ENCODE assay signal across 25 cellular contexts in the genomic region with DNA sequence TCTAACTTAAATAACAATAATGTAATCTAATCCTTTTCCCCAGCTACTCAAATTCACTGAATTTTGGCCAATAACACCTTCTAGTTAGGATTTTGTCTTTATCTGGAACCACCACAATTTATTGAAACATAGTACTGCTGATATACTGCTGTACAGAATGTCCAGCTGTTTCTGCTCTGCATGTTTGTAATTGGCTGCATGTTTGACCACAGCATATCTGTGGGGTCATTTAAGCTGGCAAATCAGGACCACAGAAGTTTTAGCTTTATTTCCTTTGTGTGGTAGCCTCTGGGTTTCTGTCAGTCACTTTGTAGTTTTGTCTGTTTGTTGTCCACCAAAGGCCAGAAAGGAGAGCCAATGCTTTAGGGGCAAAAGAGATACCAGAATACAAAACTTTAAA. TPM values are rescaled to one million over a fixed set of nuclear protein-coding genes. Genes with fewer than 3 reads are reported as not detected.
DNase-seq lines count a peak whose midpoint lies in the region; ATAC-seq, FAIRE-seq and TF ChIP-seq lines count a peak whose summit lies in the region.
"Had no signal": no experiment of that assay in that cellular context is flagged by ENCODE, and none has a peak within 500 bp of the region (broad histone marks: within the 10 kb centered on the region; RNA-seq: fewer than 3 reads in every experiment).

No MANE protein-coding gene starts in this region.

- TF ChIP-seq EP300 in sigmoid colon (IDR thresholded peaks at IDR 0.05) (no peak), HepG2 (IDR thresholded peaks at IDR 0.05; ENCODE audit: low read depth in 2 of 2, low read length in 2 of 2) (no peak), HepG2 (CRISPR knock-in tag; IDR thresholded peaks at IDR 0.05; ENCODE audit: borderline replicate concordance) (no peak)

- no peak overlapping the region for H3K4me3 ChIP-seq in astrocyte of the spinal cord (ENCODE audit: low read depth, low read length)
- no peak overlapping the region for H3K4me3 ChIP-seq in fibroblast of villous mesenchyme (ENCODE audit: low read depth, low read length)
- H3K4me3 ChIP-seq in sigmoid colon: no peak overlapping the region
- no peak overlapping the region for H3K4me3 ChIP-seq in HepG2 (replicated peaks in 1 of 3; ENCODE audit: insufficient read depth in 1 of 3, low read depth in 2 of 3, low read length in 3 of 3)
- H3K4me3 ChIP-seq: esophagus muscularis mucosa, lower lobe of right lung, SK-N-MC had no signal

- TF ChIP-seq RAD21 in HepG2 (CRISPR knock-in tag; IDR thresholded peaks at IDR 0.05): no peak

- H3K4me2 ChIP-seq in HepG2 (ENCODE audit: low read depth, low read length): no peak overlapping the region

- H3K4me3 Mint-ChIP-seq in activated naive CD8-positive, alpha-beta T cell: no peak overlapping the region
- no peak overlapping the region for H3K4me3 Mint-ChIP-seq in activated naive CD8-positive, alpha-beta T cell treated with anti-CD3 and anti-CD28 coated beads, Interleukin-2, amount 50 U/mL, for 24 hours
- H3K4me3 Mint-ChIP-seq in stimulated activated naive B cell treated with anti-CD40 and anti-IgM and Interleukin-4, amounts not matched to agents 10 μg/mL and 1 μg/mL and 100 μg/mL, for 72 hours: no peak overlapping the region
- H3K4me3 Mint-ChIP-seq: activated CD4-positive, alpha-beta T cell treated with anti-CD3 and anti-CD28 coated beads, Interleukin-2, amount 10 ng/mL, durations not matched to agents 7 days and 5 days; activated CD8-positive, alpha-beta memory T cell treated with anti-CD3 and anti-CD28 coated beads, Interleukin-2, amount 10 ng/mL, durations not matched to agents 7 days and 5 days; activated naive CD4-positive, alpha-beta T cell treated with anti-CD3 and anti-CD28 coated beads, Interleukin-2, amount 10 ng/mL, durations not matched to agents 7 days and 5 days; activated T-cell treated with anti-CD3 and anti-CD28 coated beads, Interleukin-2, amount 50 U/mL, for 72 hours; endodermal cell; type B pancreatic cell had no signal

- no peak for DNase-seq in activated naive CD8-positive, alpha-beta T cell treated with anti-CD3 and anti-CD28 coated beads, Interleukin-2, amount 50 U/mL, for 24 hours
- DNase-seq in astrocyte of the spinal cord (ENCODE audit: low read depth, low spot score) (peak; percentile 57), fibroblast of villous mesenchyme (ENCODE audit: low read depth) (peak; percentile 72), sigmoid colon (no peak), HepG2 (ENCODE audit: low spot score) (no peak), amniotic stem cell (lab: John Stamatoyannopoulos, UW) (no peak)
- DNase-seq in stimulated activated naive B cell treated with anti-CD40 and anti-IgM and Interleukin-4, amounts not matched to agents 10 μg/mL and 1 μg/mL and 100 μg/mL, for 72 hours: no peak
- DNase-seq: activated CD4-positive, alpha-beta T cell treated with anti-CD3 and anti-CD28 coated beads, Interleukin-2, amount 10 ng/mL, durations not matched to agents 7 days and 5 days; activated CD8-positive, alpha-beta memory T cell treated with anti-CD3 and anti-CD28 coated beads, Interleukin-2, amount 10 ng/mL, durations not matched to agents 7 days and 5 days; activated naive CD4-positive, alpha-beta T cell treated with anti-CD3 and anti-CD28 coated beads, Interleukin-2, amount 10 ng/mL, durations not matched to agents 7 days and 5 days; activated T-cell treated with anti-CD3 and anti-CD28 coated beads, Interleukin-2, amount 50 U/mL, for 72 hours; BE2C; endodermal cell; kidney glomerular epithelial cell; lower lobe of right lung; NCI-H1092; NCI-H187 treated with DMSO at 0.1 percent for 48 hours; NCI-H526 treated with DMSO at 0.1 percent for 48 hours; RPMI8226; T-helper 2 cell had no signal

- no peaks in the 10 kb centered on the region for H4K20me1 ChIP-seq in HepG2 (ENCODE audit: insufficient read depth, low read length)

- peak overlapping the region; percentile 47 for H3K27ac Mint-ChIP-seq in activated naive CD8-positive, alpha-beta T cell
- H3K27ac Mint-ChIP-seq in activated naive CD8-positive, alpha-beta T cell treated with anti-CD3 and anti-CD28 coated beads, Interleukin-2, amount 50 U/mL, for 24 hours: no peak overlapping the region
- H3K27ac Mint-ChIP-seq in stimulated activated naive B cell treated with anti-CD40 and anti-IgM and Interleukin-4, amounts not matched to agents 10 μg/mL and 1 μg/mL and 100 μg/mL, for 72 hours: no peak overlapping the region
- H3K27ac Mint-ChIP-seq: activated CD4-positive, alpha-beta T cell treated with anti-CD3 and anti-CD28 coated beads, Interleukin-2, amount 10 ng/mL, durations not matched to agents 7 days and 5 days; activated CD8-positive, alpha-beta memory T cell treated with anti-CD3 and anti-CD28 coated beads, Interleukin-2, amount 10 ng/mL, durations not matched to agents 7 days and 5 days; activated naive CD4-positive, alpha-beta T cell treated with anti-CD3 and anti-CD28 coated beads, Interleukin-2, amount 10 ng/mL, durations not matched to agents 7 days and 5 days; endodermal cell; progenitor cell of endocrine pancreas; type B pancreatic cell had no signal

- FAIRE-seq in HepG2 (lab: Jason Lieb, UNC): no peak

- in situ Hi-C loops in astrocyte of the spinal cord (cut with HindIII; ENCODE audit: low sequenced_read_pairs): no loop called here
- in situ Hi-C loops in HepG2 (cut with HindIII; ENCODE audit: extremely low pct_ligation_motif_present, low pct_unique_long_range_greater_than_20kb): loop anchor here (10.0 kb wide), 1 partner anchor 354 kb away; no protein-coding TSS in a partner anchor

- CTCF ChIA-PET in HepG2 (lab: Yijun Ruan, JAX; ENCODE audit: low intra/inter-chr PET ratio, low total read pairs): no interaction called here

- H3K9ac ChIP-seq in HepG2 (ENCODE audit: insufficient read depth, low read depth, low read length): no peak overlapping the region

- no peaks in the 10 kb centered on the region for H3K27me3 ChIP-seq in sigmoid colon
- no peaks in the 10 kb centered on the region for H3K27me3 ChIP-seq in HepG2 (ENCODE audit: control insufficient read depth in 1 of 2, insufficient read depth in 2 of 2, low read length in 2 of 2)
- H3K27me3 ChIP-seq: BE2C, esophagus muscularis mucosa had no signal

- TF ChIP-seq POLR2A in sigmoid colon (IDR thresholded peaks at IDR 0.05): no peak
- no peak for TF ChIP-seq POLR2A in HepG2 (IDR thresholded peaks at IDR 0.05; ENCODE audit: insufficient read depth in 1 of 2, low read depth in 2 of 2, low read length in 2 of 2)

- BruUV-seq in HepG2 (replicated peaks; lab: Mats Ljungman, UMichigan): no TSS peak

- H3K79me2 ChIP-seq in HepG2 (ENCODE audit: insufficient read depth, low read length): no peaks in the 10 kb centered on the region

- H3K4me1 Mint-ChIP-seq in activated naive CD8-positive, alpha-beta T cell (ENCODE audit: low read depth): peaks cover 20% of the 10 kb centered on the region
- peaks cover 15% of the 10 kb centered on the region for H3K4me1 Mint-ChIP-seq in activated naive CD8-positive, alpha-beta T cell treated with anti-CD3 and anti-CD28 coated beads, Interleukin-2, amount 50 U/mL, for 24 hours
- H3K4me1 Mint-ChIP-seq in stimulated activated naive B cell treated with anti-CD40 and anti-IgM and Interleukin-4, amounts not matched to agents 10 μg/mL and 1 μg/mL and 100 μg/mL, for 72 hours: peaks cover 14 to 34% of the 10 kb centered on the region in 2 donors
- H3K4me1 Mint-ChIP-seq: endodermal cell had no signal

- intact Hi-C loops in sigmoid colon (cut with DNase I) (no loop called here), HepG2 (cut with micrococcal nuclease; ENCODE audit: unreplicated experiment) (no loop called here)

- ATAC-seq in activated naive CD8-positive, alpha-beta T cell treated with anti-CD3 and anti-CD28 coated beads, Interleukin-2, amount 50 U/mL, for 24 hours: no peak
- ATAC-seq in HepG2: no peak
- ATAC-seq in stimulated activated naive B cell treated with anti-CD40 and anti-IgM and Interleukin-4, amounts not matched to agents 10 μg/mL and 1 μg/mL and 100 μg/mL, for 72 hours (replicated peaks): no peak
- ATAC-seq: activated CD8-positive, alpha-beta memory T cell treated with anti-CD3 and anti-CD28 coated beads, Interleukin-2, amount 10 ng/mL, durations not matched to agents 7 days and 5 days; activated T-cell treated with anti-CD3 and anti-CD28 coated beads, Interleukin-2, amount 50 U/mL, for 72 hours; lower lobe of right lung had no signal

- H3K36me3 Mint-ChIP-seq in activated naive CD8-positive, alpha-beta T cell: peaks cover 10% of the 10 kb centered on the region
- H3K36me3 Mint-ChIP-seq in activated naive CD8-positive, alpha-beta T cell treated with anti-CD3 and anti-CD28 coated beads, Interleukin-2, amount 50 U/mL, for 24 hours (ENCODE audit: low read depth): no peaks in the 10 kb centered on the region
- peaks cover 8 to 12% of the 10 kb centered on the region in 2 donors for H3K36me3 Mint-ChIP-seq in stimulated activated naive B cell treated with anti-CD40 and anti-IgM and Interleukin-4, amounts not matched to agents 10 μg/mL and 1 μg/mL and 100 μg/mL, for 72 hours
- H3K36me3 Mint-ChIP-seq: activated naive CD4-positive, alpha-beta T cell treated with anti-CD3 and anti-CD28 coated beads, Interleukin-2, amount 10 ng/mL, durations not matched to agents 7 days and 5 days had no signal

- TF ChIP-seq CTCF in astrocyte of the spinal cord (IDR thresholded peaks at IDR 0.05; ENCODE audit: low read depth, low read length) (no peak), fibroblast of villous mesenchyme (IDR thresholded peaks at IDR 0.05; ENCODE audit: insufficient read depth, low read depth, low read length) (no peak), sigmoid colon (IDR thresholded peaks at IDR 0.05) (no peak), HepG2 (CRISPR knock-in tag; IDR thresholded peaks at IDR 0.05) (no peak)

- H3K9me3 ChIP-seq in sigmoid colon (no peaks in the 10 kb centered on the region), HepG2 (ENCODE audit: low read length) (no peaks in the 10 kb centered on the region)
- H3K9me3 ChIP-seq: BE2C, esophagus muscularis mucosa, lower lobe of right lung had no signal

- H3K27ac ChIP-seq in sigmoid colon (no peak overlapping the region), HepG2 (ENCODE audit: extremely low read length, insufficient read depth, low read length) (no peak overlapping the region)
- H3K27ac ChIP-seq: esophagus muscularis mucosa, lower lobe of right lung, SK-N-MC had no signal

- H2AFZ ChIP-seq in HepG2 (ENCODE audit: low read length): no peak overlapping the region

- POLR2A ChIA-PET in HepG2 (lab: Yijun Ruan, JAX): no interaction called here

- H3K4me1 ChIP-seq in sigmoid colon (peaks cover 0 to 9% (median 3%) of the 10 kb centered on the region in 4 donors), HepG2 (ENCODE audit: insufficient read depth, low read length) (no peaks in the 10 kb centered on the region)
- H3K4me1 ChIP-seq: BE2C, esophagus muscularis mucosa had no signal

- H3K27me3 Mint-ChIP-seq in activated naive CD8-positive, alpha-beta T cell: no peaks in the 10 kb centered on the region
- no peaks in the 10 kb centered on the region for H3K27me3 Mint-ChIP-seq in activated naive CD8-positive, alpha-beta T cell treated with anti-CD3 and anti-CD28 coated beads, Interleukin-2, amount 50 U/mL, for 24 hours
- no peaks in the 10 kb centered on the region for H3K27me3 Mint-ChIP-seq in stimulated activated naive B cell treated with anti-CD40 and anti-IgM and Interleukin-4, amounts not matched to agents 10 μg/mL and 1 μg/mL and 100 μg/mL, for 72 hours
- H3K27me3 Mint-ChIP-seq: activated CD4-positive, alpha-beta T cell treated with anti-CD3 and anti-CD28 coated beads, Interleukin-2, amount 10 ng/mL, durations not matched to agents 7 days and 5 days; activated CD8-positive, alpha-beta memory T cell treated with anti-CD3 and anti-CD28 coated beads, Interleukin-2, amount 10 ng/mL, durations not matched to agents 7 days and 5 days; activated naive CD4-positive, alpha-beta T cell treated with anti-CD3 and anti-CD28 coated beads, Interleukin-2, amount 10 ng/mL, durations not matched to agents 7 days and 5 days; progenitor cell of endocrine pancreas; type B pancreatic cell had no signal

- peaks cover 0 to 16% (median 2%) of the 10 kb centered on the region in 4 donors for H3K36me3 ChIP-seq in sigmoid colon
- peaks cover 2 to 13% of the 10 kb centered on the region in 2 experiments; a peak in 3 of 5 replicates for H3K36me3 ChIP-seq in HepG2 (replicated peaks in 1 of 2; ENCODE audit: control insufficient read depth in 1 of 2, insufficient read depth in 2 of 2, low read length in 2 of 2)
- H3K36me3 ChIP-seq: BE2C had no signal

- H3K9me3 Mint-ChIP-seq in activated naive CD8-positive, alpha-beta T cell (ENCODE audit: low read depth): no peaks in the 10 kb centered on the region
- no peaks in the 10 kb centered on the region for H3K9me3 Mint-ChIP-seq in activated naive CD8-positive, alpha-beta T cell treated with anti-CD3 and anti-CD28 coated beads, Interleukin-2, amount 50 U/mL, for 24 hours
- H3K9me3 Mint-ChIP-seq in stimulated activated naive B cell treated with anti-CD40 and anti-IgM and Interleukin-4, amounts not matched to agents 10 μg/mL and 1 μg/mL and 100 μg/mL, for 72 hours: no peaks in the 10 kb centered on the region
- H3K9me3 Mint-ChIP-seq: activated CD4-positive, alpha-beta T cell treated with anti-CD3 and anti-CD28 coated beads, Interleukin-2, amount 10 ng/mL, durations not matched to agents 7 days and 5 days; activated naive CD4-positive, alpha-beta T cell treated with anti-CD3 and anti-CD28 coated beads, Interleukin-2, amount 10 ng/mL, durations not matched to agents 7 days and 5 days; activated T-cell treated with anti-CD3 and anti-CD28 coated beads, Interleukin-2, amount 50 U/mL, for 72 hours; endodermal cell; type B pancreatic cell had no signal

RNA-seq across cellular contexts. Expression of gene RAB11FIP4, which starts 22.2 kb away (rescaled TPM):
- total RNA-seq in fibroblast of villous mesenchyme: under 0.01 TPM in 2 replicates
- 1 to 10 TPM in 2 of 4 donors, under 1 TPM in 2; 0.66 to 1.8 (median 0.89) TPM for total RNA-seq in sigmoid colon
- 10 to 100 TPM in 2 of 3 donors, 1 to 10 TPM in 1; 7.2 to 32.5 (median 12.3) TPM for polyA plus RNA-seq in sigmoid colon
- 89.3 and 97.5 TPM in 2 replicates for total RNA-seq in HepG2 (2016; rRNA removed; fragmentation: Illumina TruSeq; extraction: Trizol)
- total RNA-seq in HepG2 (2016; cell fraction: cytosol; rRNA removed; fragmentation: Illumina TruSeq; extraction: Trizol; ENCODE audit: low read depth): 15.7 and 17.7 TPM in 2 replicates
- total RNA-seq in HepG2 (2016; cell fraction: insoluble cytoplasmic fraction; rRNA removed; fragmentation: Illumina TruSeq; extraction: Trizol): 82.8 and 83.9 TPM in 2 replicates
- 46.0 and 48.9 TPM in 2 replicates for total RNA-seq in HepG2 (2016; cell fraction: membrane; rRNA removed; fragmentation: Illumina TruSeq; extraction: Trizol)
- 51.3 and 59.0 TPM in 2 replicates for total RNA-seq in HepG2 (2016; cell fraction: nucleus; rRNA removed; fragmentation: Illumina TruSeq; extraction: Trizol)
- 28.0 and 31.2 TPM in 2 replicates for polyA plus RNA-seq in HepG2 (2011; rRNA removed)
- polyA plus RNA-seq in HepG2 (2011; cell fraction: cytosol; rRNA removed): 25.5 and 31.3 TPM in 2 replicates
- 29.4 and 36.0 TPM in 2 replicates for polyA plus RNA-seq in HepG2 (2011; cell fraction: nucleus; rRNA removed)
- 23.1 and 41.4 TPM in 2 replicates for polyA plus RNA-seq in HepG2 (2012)
- 7.9 and 9.3 TPM in 2 replicates for polyA plus RNA-seq in HepG2 (2016; cell fraction: cytosol; fragmentation: Illumina TruSeq; extraction: Trizol; ENCODE audit: low read depth)
- 69.1 and 77.3 TPM in 2 replicates for polyA plus RNA-seq in HepG2 (2016; cell fraction: insoluble cytoplasmic fraction; fragmentation: Illumina TruSeq; extraction: Trizol; ENCODE audit: low read depth)
- 22.4 and 25.9 TPM in 2 replicates for polyA plus RNA-seq in HepG2 (2016; cell fraction: membrane; fragmentation: Illumina TruSeq; extraction: Trizol; ENCODE audit: low read depth)
- 62.4 and 65.5 TPM in 2 replicates for polyA plus RNA-seq in HepG2 (2016; cell fraction: nucleus; fragmentation: Illumina TruSeq; extraction: Trizol; ENCODE audit: insufficient read depth, low read depth)
- polyA minus RNA-seq in HepG2 (2011; rRNA and poly(A)+ RNA removed; ENCODE audit: low replicate concordance): 2.3 and 38.5 TPM in 2 replicates
- polyA minus RNA-seq in HepG2 (2011; cell fraction: cytosol; rRNA and poly(A)+ RNA removed): 25.4 and 28.4 TPM in 2 replicates
- 25.7 and 25.9 TPM in 2 replicates for polyA minus RNA-seq in HepG2 (2011; cell fraction: nucleus; rRNA and poly(A)+ RNA removed)

RNA-seq across cellular contexts. Expression of gene EVI2A, which starts 47.8 kb away (rescaled TPM):
- 0.32 and 0.43 TPM in 2 replicates for total RNA-seq in fibroblast of villous mesenchyme
- 1 to 10 TPM; 6.9 to 9.3 (median 7.6) TPM for total RNA-seq in sigmoid colon
- polyA plus RNA-seq in sigmoid colon: 10 to 100 TPM in 2 of 3 donors, 1 to 10 TPM in 1; 9.0 to 23.0 (median 10.2) TPM
- not detected in 2 replicates for total RNA-seq in HepG2 (2016; rRNA removed; fragmentation: Illumina TruSeq; extraction: Trizol)
- total RNA-seq in HepG2 (2016; cell fraction: cytosol; rRNA removed; fragmentation: Illumina TruSeq; extraction: Trizol; ENCODE audit: low read depth): not detected in 2 replicates
- total RNA-seq in HepG2 (2016; cell fraction: insoluble cytoplasmic fraction; rRNA removed; fragmentation: Illumina TruSeq; extraction: Trizol): not detected in 2 replicates
- total RNA-seq in HepG2 (2016; cell fraction: membrane; rRNA removed; fragmentation: Illumina TruSeq; extraction: Trizol): not detected in 2 replicates
- not detected in 2 replicates for total RNA-seq in HepG2 (2016; cell fraction: nucleus; rRNA removed; fragmentation: Illumina TruSeq; extraction: Trizol)
- polyA plus RNA-seq in HepG2 (2011; rRNA removed): not detected in 2 replicates
- not detected in 2 replicates for polyA plus RNA-seq in HepG2 (2011; cell fraction: cytosol; rRNA removed)
- polyA plus RNA-seq in HepG2 (2011; cell fraction: nucleus; rRNA removed): not detected in 2 replicates
- polyA plus RNA-seq in HepG2 (2012): not detected in 2 replicates
- polyA plus RNA-seq in HepG2 (2016; cell fraction: cytosol; fragmentation: Illumina TruSeq; extraction: Trizol; ENCODE audit: low read depth): not detected in 2 replicates
- polyA plus RNA-seq in HepG2 (2016; cell fraction: insoluble cytoplasmic fraction; fragmentation: Illumina TruSeq; extraction: Trizol; ENCODE audit: low read depth): not detected in 2 replicates
- not detected in 2 replicates for polyA plus RNA-seq in HepG2 (2016; cell fraction: membrane; fragmentation: Illumina TruSeq; extraction: Trizol; ENCODE audit: low read depth)
- not detected in 2 replicates for polyA plus RNA-seq in HepG2 (2016; cell fraction: nucleus; fragmentation: Illumina TruSeq; extraction: Trizol; ENCODE audit: insufficient read depth, low read depth)
- not detected in 2 replicates for polyA minus RNA-seq in HepG2 (2011; rRNA and poly(A)+ RNA removed; ENCODE audit: low replicate concordance)
- polyA minus RNA-seq in HepG2 (2011; cell fraction: cytosol; rRNA and poly(A)+ RNA removed): not detected in 2 replicates
- not detected in 2 replicates for polyA minus RNA-seq in HepG2 (2011; cell fraction: nucleus; rRNA and poly(A)+ RNA removed)
- total RNA-seq: endodermal cell, progenitor cell of endocrine pancreas had no signal

RNA-seq across cellular contexts. Expression of gene EVI2B, which starts 55.4 kb away (rescaled TPM):
- total RNA-seq in fibroblast of villous mesenchyme (under 0.01 TPM in 2 replicates), sigmoid colon (10 to 100 TPM in 2 of 4 donors, 1 to 10 TPM in 2; 6.9 to 17.5 (median 12.9) TPM), HepG2 (2016; rRNA removed; fragmentation: Illumina TruSeq; extraction: Trizol) (not detected in 2 replicates)
- polyA plus RNA-seq in sigmoid colon (10 to 100 TPM; 10.8 to 30.8 (median 15.5) TPM), HepG2 (2011; rRNA removed) (not detected in 2 replicates)
- not detected in 2 replicates for total RNA-seq in HepG2 (2016; cell fraction: cytosol; rRNA removed; fragmentation: Illumina TruSeq; extraction: Trizol; ENCODE audit: low read depth)
- not detected in 2 replicates for total RNA-seq in HepG2 (2016; cell fraction: insoluble cytoplasmic fraction; rRNA removed; fragmentation: Illumina TruSeq; extraction: Trizol)
- not detected in 2 replicates for total RNA-seq in HepG2 (2016; cell fraction: membrane; rRNA removed; fragmentation: Illumina TruSeq; extraction: Trizol)
- not detected in 2 replicates for total RNA-seq in HepG2 (2016; cell fraction: nucleus; rRNA removed; fragmentation: Illumina TruSeq; extraction: Trizol)
- not detected in 2 replicates for polyA plus RNA-seq in HepG2 (2011; cell fraction: cytosol; rRNA removed)
- polyA plus RNA-seq in HepG2 (2011; cell fraction: nucleus; rRNA removed): not detected in 2 replicates
- polyA plus RNA-seq in HepG2 (2012): not detected in 2 replicates
- not detected in 2 replicates for polyA plus RNA-seq in HepG2 (2016; cell fraction: cytosol; fragmentation: Illumina TruSeq; extraction: Trizol; ENCODE audit: low read depth)
- polyA plus RNA-seq in HepG2 (2016; cell fraction: insoluble cytoplasmic fraction; fragmentation: Illumina TruSeq; extraction: Trizol; ENCODE audit: low read depth): not detected in 2 replicates
- not detected in 2 replicates for polyA plus RNA-seq in HepG2 (2016; cell fraction: membrane; fragmentation: Illumina TruSeq; extraction: Trizol; ENCODE audit: low read depth)
- not detected in 2 replicates for polyA plus RNA-seq in HepG2 (2016; cell fraction: nucleus; fragmentation: Illumina TruSeq; extraction: Trizol; ENCODE audit: insufficient read depth, low read depth)
- not detected in 2 replicates for polyA minus RNA-seq in HepG2 (2011; rRNA and poly(A)+ RNA removed; ENCODE audit: low replicate concordance)
- polyA minus RNA-seq in HepG2 (2011; cell fraction: cytosol; rRNA and poly(A)+ RNA removed): not detected in 2 replicates
- polyA minus RNA-seq in HepG2 (2011; cell fraction: nucleus; rRNA and poly(A)+ RNA removed): 0.13 TPM in 1 of 2 replicates, not detected in the other
- total RNA-seq: endodermal cell, progenitor cell of endocrine pancreas had no signal

Comparison
In these comparisons a context has a peak if more than half of its experiments do, and no peak if none do; other contexts are left out.
1. DNase-seq: peak in astrocyte of the spinal cord (single experiment) and fibroblast of villous mesenchyme (single experiment); none in activated naive CD8-positive, alpha-beta T cell treated with anti-CD3 and anti-CD28 coated beads, Interleukin-2, amount 50 U/mL, for 24 hours (single experiment), sigmoid colon (single experiment), HepG2 (single experiment), amniotic stem cell (single experiment) and stimulated activated naive B cell treated with anti-CD40 and anti-IgM and Interleukin-4, amounts not matched to agents 10 μg/mL and 1 μg/mL and 100 μg/mL, for 72 hours (single experiment).
2. RNA of gene RAB11FIP4, which starts 22.2 kb away (total RNA-seq): 15.7 to 97.5 TPM in HepG2; 0.66 to 1.8 TPM in sigmoid colon and under 0.01 TPM in fibroblast of villous mesenchyme; every median in the first group is over 4 times any median in the second.